Comparison of ENCODE assay signal across 9 cellular contexts in the genomic region with DNA sequence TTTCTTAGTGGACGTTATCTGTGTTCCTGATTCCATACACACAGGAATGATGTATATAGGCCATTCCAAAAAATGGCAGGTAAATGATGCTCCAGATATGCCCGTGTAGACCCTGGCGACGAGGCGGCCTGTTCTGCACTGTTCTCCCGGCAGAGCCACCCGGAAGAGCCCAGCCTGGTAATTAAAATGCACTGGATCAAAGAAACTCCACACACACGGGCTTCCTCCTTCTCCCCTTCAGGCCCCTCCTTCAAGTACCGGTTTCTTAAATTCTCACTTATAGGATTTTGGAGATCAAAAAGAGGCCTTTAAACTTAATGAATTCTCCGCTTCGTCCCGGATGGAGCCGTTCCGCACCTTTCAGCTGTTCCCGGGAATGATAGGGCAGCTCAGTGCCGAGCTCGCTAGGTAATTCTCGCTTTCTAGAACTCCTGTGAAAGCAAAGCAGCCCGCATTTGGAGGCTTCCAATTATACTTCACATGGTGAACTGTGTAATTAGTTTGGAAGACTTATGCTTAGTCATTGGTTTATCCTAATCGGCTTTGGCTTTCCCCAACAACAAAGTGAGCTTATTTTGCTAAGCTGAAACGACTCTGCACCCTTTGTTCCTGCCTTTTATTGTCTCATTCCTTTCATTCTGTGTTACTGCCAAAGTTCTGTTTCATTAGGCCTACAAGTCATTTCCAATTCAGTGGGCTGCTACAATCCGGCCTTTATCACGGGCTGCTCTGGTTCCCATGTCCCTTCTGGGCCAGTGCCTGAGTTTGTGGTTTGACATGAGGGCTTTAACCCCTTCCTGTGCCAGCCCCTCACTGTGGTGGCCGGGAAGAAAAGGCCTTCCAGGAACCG.
DNase-seq lines count a peak whose midpoint lies in the region; ATAC-seq and TF ChIP-seq lines count a peak whose summit lies in the region.
"Had no signal": no experiment of that assay in that cellular context is flagged by ENCODE, and none has a peak within 500 bp of the region (broad histone marks: within the 10 kb centered on the region; RNA-seq: fewer than 3 reads in every experiment).

No MANE protein-coding gene starts in this region.

- no peaks in the 10 kb centered on the region for H3K9me3 ChIP-seq in smooth muscle cell (replicated peaks; ENCODE audit: low read depth)

- H3K27ac Mint-ChIP-seq in T-helper 1 cell treated with Interleukin-12 subunit alpha and Interleukin-12 subunit beta and Interleukin-4 antibody, amounts not matched to agents 30 μg/mL and 1 μg/mL, for 36 hours: peak overlapping the region; percentile 23
- peak overlapping the region; percentile 71 for H3K27ac Mint-ChIP-seq in activated CD8-positive, alpha-beta T cell treated with anti-CD3 and anti-CD28 coated beads for 36 hours

- H3K27ac ChIP-seq in smooth muscle cell (ENCODE audit: low read depth): peak overlapping the region; percentile 80

- WGBS in smooth muscle cell (ENCODE audit: low lambda C conversion rate): 37% methylated on average over 25 of the region's 25 CpGs

- POLR2A ChIA-PET in activated CD8-positive, alpha-beta T cell treated with anti-CD3 and anti-CD28 coated beads for 36 hours (lab: Charles Lee): no interaction called here

- no peak overlapping the region for H3K4me3 Mint-ChIP-seq in T-helper 1 cell treated with Interleukin-12 subunit alpha and Interleukin-12 subunit beta and Interleukin-4 antibody, amounts not matched to agents 30 μg/mL and 1 μg/mL, for 36 hours
- no peak overlapping the region for H3K4me3 Mint-ChIP-seq in activated CD8-positive, alpha-beta T cell treated with anti-CD3 and anti-CD28 coated beads for 36 hours
- H3K4me3 Mint-ChIP-seq: CD14-positive monocyte had no signal

- H3K4me3 ChIP-seq in smooth muscle cell: no peak overlapping the region

- CTCF ChIA-PET in activated CD8-positive, alpha-beta T cell treated with anti-CD3 and anti-CD28 coated beads for 36 hours (lab: Charles Lee): interaction anchor here (0.9 to 3.2 kb wide), 6 partner anchors 35 to 427 kb away, joined by 3 to 32 read pairs (median 8); no protein-coding TSS in a partner anchor

- DNase-seq in T-helper 1 cell: no peak
- peak; percentile 10 for DNase-seq in activated CD8-positive, alpha-beta T cell treated with anti-CD3 and anti-CD28 coated beads for 36 hours
- DNase-seq in hypothalamus (lab: John Stamatoyannopoulos, UW): peak in 37 of 51 donors; percentile 23 to 84 (median 56)
- no peak for DNase-seq in smooth muscle cell (lab: John Stamatoyannopoulos, UW; ENCODE audit: unreplicated experiment)
- no peak for DNase-seq in NCI-H2171 (lab: John Stamatoyannopoulos, UW)

- no peaks in the 10 kb centered on the region for H3K27me3 Mint-ChIP-seq in T-helper 1 cell treated with Interleukin-12 subunit alpha and Interleukin-12 subunit beta and Interleukin-4 antibody, amounts not matched to agents 30 μg/mL and 1 μg/mL, for 36 hours (ENCODE audit: low read depth)
- H3K27me3 Mint-ChIP-seq in activated CD8-positive, alpha-beta T cell treated with anti-CD3 and anti-CD28 coated beads for 36 hours: no peaks in the 10 kb centered on the region

- H3K4me1 Mint-ChIP-seq in T-helper 1 cell treated with Interleukin-12 subunit alpha and Interleukin-12 subunit beta and Interleukin-4 antibody, amounts not matched to agents 30 μg/mL and 1 μg/mL, for 36 hours (ENCODE audit: low read depth): peaks cover 37% of the 10 kb centered on the region
- peaks cover 45% of the 10 kb centered on the region for H3K4me1 Mint-ChIP-seq in activated CD8-positive, alpha-beta T cell treated with anti-CD3 and anti-CD28 coated beads for 36 hours (ENCODE audit: low read depth)

- peaks cover 63% of the 10 kb centered on the region for H3K4me1 ChIP-seq in smooth muscle cell (ENCODE audit: low read depth)

- peaks cover 11% of the 10 kb centered on the region for H3F3A ChIP-seq in smooth muscle cell (ENCODE audit: low read depth)

- intact Hi-C loops in activated CD8-positive, alpha-beta T cell treated with anti-CD3 and anti-CD28 coated beads for 36 hours (cut with micrococcal nuclease): no loop called here

- H3K4me2 ChIP-seq in smooth muscle cell: peak overlapping the region; percentile 62

- TF ChIP-seq CTCF in activated CD8-positive, alpha-beta T cell treated with anti-CD3 and anti-CD28 coated beads for 36 hours (IDR thresholded peaks at IDR 0.05): no peak
- no peak for TF ChIP-seq CTCF in smooth muscle cell (IDR thresholded peaks at IDR 0.05; ENCODE audit: borderline replicate concordance, insufficient read depth, poor library complexity, severe bottlenecking)

- peak overlapping the region; percentile 11 for H3K9ac ChIP-seq in smooth muscle cell (ENCODE audit: low read depth)

- H3K79me2 ChIP-seq in smooth muscle cell (ENCODE audit: low read depth): peaks cover 6% of the 10 kb centered on the region

- no peak for ATAC-seq in activated CD8-positive, alpha-beta T cell treated with anti-CD3 and anti-CD28 coated beads for 36 hours
- ATAC-seq in GM18502 (IDR thresholded peaks at IDR 0.05; ENCODE audit: poor library complexity, unreplicated experiment) (no peak), GM21367 (IDR thresholded peaks at IDR 0.05; ENCODE audit: unreplicated experiment) (no peak)

- peaks cover 20% of the 10 kb centered on the region for H3K36me3 Mint-ChIP-seq in T-helper 1 cell treated with Interleukin-12 subunit alpha and Interleukin-12 subunit beta and Interleukin-4 antibody, amounts not matched to agents 30 μg/mL and 1 μg/mL, for 36 hours (ENCODE audit: low read depth)
- peaks cover 11% of the 10 kb centered on the region for H3K36me3 Mint-ChIP-seq in activated CD8-positive, alpha-beta T cell treated with anti-CD3 and anti-CD28 coated beads for 36 hours (ENCODE audit: low read depth)

- H2AFZ ChIP-seq in smooth muscle cell (ENCODE audit: low read depth): no peak overlapping the region

- no peaks in the 10 kb centered on the region for H4K20me1 ChIP-seq in smooth muscle cell (ENCODE audit: low read depth)

- H3K27me3 ChIP-seq in smooth muscle cell (ENCODE audit: low read depth): no peaks in the 10 kb centered on the region

- no peaks in the 10 kb centered on the region for H3K9me3 Mint-ChIP-seq in T-helper 1 cell treated with Interleukin-12 subunit alpha and Interleukin-12 subunit beta and Interleukin-4 antibody, amounts not matched to agents 30 μg/mL and 1 μg/mL, for 36 hours
- H3K9me3 Mint-ChIP-seq in activated CD8-positive, alpha-beta T cell treated with anti-CD3 and anti-CD28 coated beads for 36 hours: no peaks in the 10 kb centered on the region
- H3K9me3 Mint-ChIP-seq: CD14-positive monocyte had no signal

- H3K36me3 ChIP-seq in smooth muscle cell (ENCODE audit: low read depth): no peaks in the 10 kb centered on the region

Comparison
In these comparisons a context has a peak if more than half of its experiments do, and no peak if none do; other contexts are left out.
1. DNase-seq: peak in activated CD8-positive, alpha-beta T cell treated with anti-CD3 and anti-CD28 coated beads for 36 hours (single experiment) and hypothalamus (37 of 51); none in T-helper 1 cell (0 of 5), smooth muscle cell (single experiment) and NCI-H2171 (single experiment).